ENCODE assay signal across 1 cellular context in genomic region chr7:73727963-73728362, GRCh38.
TF ChIP-seq lines count a peak whose summit lies in the region.

No MANE protein-coding gene starts in this region.

TF ChIP-seq in HepG2, 621 proteins besides CTCF, POLR2A, EP300 and RAD21:
- TF ChIP-seq ATRX (CRISPR knock-in tag; IDR thresholded peaks at IDR 0.05; ENCODE audit: borderline replicate concordance), result no peak
- peak; percentile 42; the same call in 1 of the 2 replicates for TF ChIP-seq NFE2L2 (IDR thresholded peaks at IDR 0.05; ENCODE audit: low read length)
